Comparison of ENCODE assay signal across 8 cellular contexts in the genomic region with DNA sequence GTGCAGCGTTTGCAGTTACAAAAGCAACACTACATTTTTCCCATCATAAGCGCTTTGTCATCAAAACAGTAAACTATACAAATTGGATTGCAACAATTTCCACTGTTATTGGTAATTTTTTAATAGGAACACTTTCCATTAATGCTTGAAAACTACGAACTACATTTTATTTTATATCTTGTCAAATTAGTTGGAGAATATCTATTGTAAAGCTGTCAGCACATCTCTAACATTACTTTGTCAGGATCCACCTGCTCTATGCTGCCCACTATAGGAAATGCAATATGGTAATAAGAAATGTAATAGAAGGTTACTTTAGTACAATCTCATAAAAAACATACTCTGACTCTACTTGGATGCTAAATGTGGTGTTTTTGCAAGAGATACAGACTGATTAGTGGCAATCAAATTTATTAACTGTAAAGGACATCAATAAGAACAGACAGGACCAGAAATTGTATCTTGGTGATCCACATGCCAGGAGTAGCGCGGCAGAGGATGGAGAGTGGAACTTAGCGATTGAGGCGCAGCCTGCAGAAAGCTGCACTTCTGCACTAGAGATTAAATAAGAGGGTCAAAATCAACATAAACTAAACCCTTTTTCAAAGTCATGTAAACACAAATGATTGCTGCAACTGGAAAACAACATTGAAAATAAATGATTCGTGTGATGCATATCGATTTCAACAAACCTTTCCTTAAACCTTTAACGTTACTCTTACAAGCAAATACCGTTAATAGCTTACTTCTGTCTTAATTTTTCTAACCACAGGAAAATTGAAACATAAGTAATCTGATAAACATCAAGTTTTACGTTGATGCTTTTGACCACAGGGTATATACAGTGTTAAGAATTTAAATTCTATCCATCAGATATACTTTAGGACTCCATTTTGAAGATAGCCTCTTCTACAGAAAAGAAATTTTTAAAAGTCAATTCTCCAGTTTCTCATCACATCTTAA. TPM values are rescaled to one million over a fixed set of nuclear protein-coding genes. Genes with fewer than 3 reads are reported as not detected.
DNase-seq lines count a peak whose midpoint lies in the region; ATAC-seq and TF ChIP-seq lines count a peak whose summit lies in the region.

No MANE protein-coding gene starts in this region.

- TF ChIP-seq POLR2A in breast epithelium (IDR thresholded peaks at IDR 0.05), result no peak

- no peaks in the 10 kb centered on the region for H3K36me3 ChIP-seq in breast epithelium

- no peaks in the 10 kb centered on the region for H3K27me3 ChIP-seq in breast epithelium

- peak overlapping the region; percentile 74 to 86 (median 81) for H3K4me3 ChIP-seq in breast epithelium

- DNase-seq in NCI-H510A treated with DMSO at 0.1 percent for 48 hours (lab: John Stamatoyannopoulos, UW), result peak; percentile 66
- DNase-seq in NCI-H510A (lab: John Stamatoyannopoulos, UW), result no peak
- peak; percentile 48 for DNase-seq in HuH-7 (ENCODE audit: low spot score)
- peak; percentile 80 for DNase-seq in OCI-M1 (lab: John Stamatoyannopoulos, UW)
- DNase-seq in breast epithelium (ENCODE audit: low spot score in 2 of 2), result no peak
- peak; percentile 77 for DNase-seq in kidney glomerular epithelial cell (lab: John Stamatoyannopoulos, UW)
- peak; percentile 26 for DNase-seq in stimulated activated naive CD8-positive, alpha-beta T cell treated with anti-CD3 and anti-CD28 coated beads, Interleukin-15, Interleukin-2, amounts not matched to agents 100 U/mL and 50 U/mL, for 24 hours

- H3K9me3 ChIP-seq in breast epithelium, result no peaks in the 10 kb centered on the region

- intact Hi-C loops in breast epithelium (cut with DNase I; ENCODE audit: low total_unique reads), result no loop called here

- ATAC-seq in stimulated activated naive CD8-positive, alpha-beta T cell treated with anti-CD3 and anti-CD28 coated beads, Interleukin-15, Interleukin-2, amounts not matched to agents 100 U/mL and 50 U/mL, for 24 hours, result no peak
- no peak for ATAC-seq in HG03571 (IDR thresholded peaks at IDR 0.05; ENCODE audit: unreplicated experiment)

- peak overlapping the region; percentile 99 to 100 for H3K27ac ChIP-seq in breast epithelium

- no peaks in the 10 kb centered on the region for H3K4me1 ChIP-seq in breast epithelium

- TF ChIP-seq CTCF in breast epithelium (IDR thresholded peaks at IDR 0.05), result peak; percentile 8 to 64 (median 61)

RNA-seq across cellular contexts. Expression of a gene that starts 3.6 kb away (rescaled TPM):
- total RNA-seq in breast epithelium, result 10 to 100 TPM; 31.7 to 72.7 (median 48.8) TPM

Comparison
In these comparisons a context has a peak if more than half of its experiments do, and no peak if none do; other contexts are left out.
1. DNase-seq: peak in NCI-H510A treated with DMSO at 0.1 percent for 48 hours (single experiment), HuH-7 (single experiment), OCI-M1 (single experiment), kidney glomerular epithelial cell (single experiment) and stimulated activated naive CD8-positive, alpha-beta T cell treated with anti-CD3 and anti-CD28 coated beads, Interleukin-15, Interleukin-2, amounts not matched to agents 100 U/mL and 50 U/mL, for 24 hours (single experiment); none in NCI-H510A (single experiment) and breast epithelium (0 of 2).